ENCODE assay signal across 11 cellular contexts in the genomic region with DNA sequence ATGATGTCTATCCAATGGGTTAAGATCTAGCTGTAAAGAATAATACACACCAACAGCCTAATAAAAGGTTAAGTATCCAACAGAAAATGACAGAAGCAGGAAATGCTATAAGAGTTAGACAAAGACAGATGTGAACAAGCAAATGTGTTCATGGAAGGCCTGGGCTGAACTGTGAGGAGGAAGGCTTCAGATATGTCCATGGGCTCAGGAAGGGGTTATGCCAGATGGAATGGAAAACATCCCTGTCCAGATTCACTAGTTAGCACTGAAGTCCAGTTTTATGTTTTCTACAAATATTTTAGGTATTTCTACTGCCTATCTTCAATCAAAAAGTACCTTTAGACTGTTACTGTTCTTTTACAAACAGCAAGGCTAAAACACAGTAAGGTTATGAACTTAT. TPM values are rescaled to one million over a fixed set of nuclear protein-coding genes. Genes with fewer than 3 reads are reported as not detected.
DNase-seq lines count a peak whose midpoint lies in the region; ATAC-seq and TF ChIP-seq lines count a peak whose summit lies in the region.
"Had no signal": no experiment of that assay in that cellular context is flagged by ENCODE, and none has a peak within 500 bp of the region (broad histone marks: within the 10 kb centered on the region; RNA-seq: fewer than 3 reads in every experiment).

No MANE protein-coding gene starts in this region.

- H3K27ac Mint-ChIP-seq in CD14-positive monocyte = peak overlapping the region in 2 of 7 donors; percentile 27 to 30

- no peak for ATAC-seq in GM19463 (IDR thresholded peaks at IDR 0.05; ENCODE audit: unreplicated experiment)

- no peaks in the 10 kb centered on the region for H3K9me3 ChIP-seq in SJSA1 (replicated peaks)
- no peaks in the 10 kb centered on the region for H3K9me3 ChIP-seq in sigmoid colon

- TF ChIP-seq EP300 in sigmoid colon (IDR thresholded peaks at IDR 0.05) = no peak

- intact Hi-C loops in sigmoid colon (cut with DNase I) = loop anchor here (2.0 kb wide), 1 partner anchor 26 kb away; a partner anchor contains a TSS
- intact Hi-C loops in CD14-positive monocyte (cut with micrococcal nuclease) = no loop called here

- H3K27me3 Mint-ChIP-seq in CD14-positive monocyte (ENCODE audit: low read depth in 3 of 3) = no peaks in the 10 kb centered on the region

- H3K27me3 ChIP-seq in SJSA1 (replicated peaks) (no peaks in the 10 kb centered on the region), sigmoid colon (no peaks in the 10 kb centered on the region)

- no peaks in the 10 kb centered on the region for H3K9me3 Mint-ChIP-seq in CD14-positive monocyte

- TF ChIP-seq CTCF in fibroblast of mammary gland (conservative IDR thresholded peaks at IDR 0.05; ENCODE audit: control insufficient read depth, insufficient read depth, low read depth, low read length) = no peak
- no peak for TF ChIP-seq CTCF in sigmoid colon (IDR thresholded peaks at IDR 0.05)
- TF ChIP-seq CTCF in CD14-positive monocyte (IDR thresholded peaks at IDR 0.05) = no peak

- peak overlapping the region; percentile 11 for H3K27ac ChIP-seq in SJSA1
- H3K27ac ChIP-seq in sigmoid colon = peak overlapping the region; percentile 48 to 72 (median 70)

- H3K4me1 ChIP-seq in SJSA1 (replicated peaks) (peaks cover 12% of the 10 kb centered on the region), sigmoid colon (peaks cover 0 to 62% (median 51%) of the 10 kb centered on the region in 4 donors)

- H3K4me1 Mint-ChIP-seq in CD14-positive monocyte = no peaks in the 10 kb centered on the region

- no peak overlapping the region for H3K4me3 Mint-ChIP-seq in CD14-positive monocyte

- DNase-seq in GM03348 (ENCODE audit: low spot score) (peak; percentile 30), SJSA1 (ENCODE audit: low read depth in 1 of 2, low spot score in 2 of 2) (no peak), fibroblast of mammary gland (ENCODE audit: low read depth) (peak; percentile 28), sigmoid colon (no peak), CD14-positive monocyte (ENCODE audit: low spot score) (no peak), AML-193 (lab: John Stamatoyannopoulos, UW) (no peak)
- DNase-seq: activated effector memory CD4-positive, alpha-beta T cell treated with anti-CD3 and anti-CD28 coated beads, Interleukin-2, amount 50 U/mL, for 16 hours; NCI-H510A; stimulated activated CD4-positive, alpha-beta T cell treated with anti-CD3 and anti-CD28 coated beads, Interleukin-12 subunit alpha, Interleukin-12 subunit beta, amount 100 ng/mL, for 4 hours; stimulated activated naive CD4-positive, alpha-beta T cell treated with Interleukin-2 at 50 U/mL for 16 hours had no signal

- no peak for TF ChIP-seq POLR2A in sigmoid colon (IDR thresholded peaks at IDR 0.05)

- H3K4me3 ChIP-seq in SJSA1 = no peak overlapping the region
- H3K4me3 ChIP-seq in fibroblast of mammary gland (ENCODE audit: control insufficient read depth, low read depth, low read length) = no peak overlapping the region
- no peak overlapping the region for H3K4me3 ChIP-seq in sigmoid colon

- H3K36me3 ChIP-seq in SJSA1 (peaks cover 71% of the 10 kb centered on the region), sigmoid colon (peaks cover 0 to 50% (median 7%) of the 10 kb centered on the region in 4 donors)

- peaks cover 88 to 98% of the 10 kb centered on the region in 2 donors for H3K36me3 Mint-ChIP-seq in CD14-positive monocyte

RNA-seq across cellular contexts. Expression of a gene that starts 27.1 kb away (rescaled TPM):
- total RNA-seq in SJSA1 (2014; rRNA removed; shearing (Covaris generic)) = 45.0 and 57.2 TPM in 2 replicates
- 10 to 100 TPM; 25.3 to 35.5 (median 30.0) TPM for total RNA-seq in sigmoid colon
- polyA plus RNA-seq in sigmoid colon (10 to 100 TPM in 2 of 3 donors, 1 to 10 TPM in 1; 8.4 to 29.6 (median 10.6) TPM), CD14-positive monocyte (10 to 100 TPM; 40.2 to 45.6 TPM)

Comparison
In these comparisons a context has a peak if more than half of its experiments do, and no peak if none do; other contexts are left out.
1. DNase-seq: peak in GM03348 (single experiment) and fibroblast of mammary gland (single experiment); none in SJSA1 (0 of 2), sigmoid colon (single experiment), CD14-positive monocyte (single experiment) and AML-193 (0 of 2).